In the genomic region with DNA sequence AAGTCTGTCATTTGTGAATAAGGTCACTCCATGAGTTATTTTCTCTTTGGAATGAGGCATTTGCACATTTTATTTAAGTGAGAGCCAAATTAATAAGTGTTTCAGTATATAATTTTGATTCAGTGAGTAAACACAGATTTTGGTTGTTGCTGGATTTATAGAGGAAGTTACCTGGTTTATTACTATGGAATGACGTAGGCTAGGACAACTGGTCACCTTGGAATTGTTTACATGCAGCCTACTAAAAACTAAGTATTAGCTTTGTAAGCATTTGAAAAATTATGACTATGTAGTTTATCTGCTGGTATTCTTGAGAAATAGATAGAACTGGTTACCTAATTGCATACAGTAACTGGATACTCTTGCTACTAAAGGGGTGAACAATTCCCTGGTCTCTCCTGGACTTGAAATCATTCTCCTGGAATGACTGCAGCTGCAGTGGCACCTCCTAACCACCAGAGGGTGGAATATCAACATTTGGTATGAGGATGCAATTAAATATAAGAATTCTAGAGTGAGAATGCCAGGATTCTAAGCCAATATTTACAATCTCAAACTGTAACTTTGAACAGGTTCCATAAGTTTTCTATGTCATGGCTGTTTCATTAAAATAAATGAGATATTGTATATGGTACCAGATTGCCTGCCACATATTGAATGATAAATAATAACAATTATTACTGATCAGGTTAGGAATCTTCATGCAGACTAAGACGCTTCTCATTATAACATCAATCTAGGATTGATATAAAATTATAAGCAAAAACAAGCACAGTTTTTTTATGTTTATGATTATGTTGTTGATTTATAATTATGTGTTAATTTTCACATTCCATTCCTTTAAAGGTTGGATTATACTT, we compare ENCODE assay signal across 7 cellular contexts. TPM values are rescaled to one million over a fixed set of nuclear protein-coding genes. Genes with fewer than 3 reads are reported as not detected.
DNase-seq lines count a peak whose midpoint lies in the region; TF ChIP-seq lines count a peak whose summit lies in the region.

No MANE protein-coding gene starts in this region.

- TF ChIP-seq CTCF in HFF-Myc (IDR thresholded peaks at IDR 0.05; ENCODE audit: low read depth, low read length, missing control alignments) (peak; percentile 60), Peyer's patch (IDR thresholded peaks at IDR 0.05) (peak in 5 of 6 experiments; percentile 35 to 70 (median 62))

- peak; percentile 13 for DNase-seq in DMS153 (lab: John Stamatoyannopoulos, UW)
- no peak for DNase-seq in HFF-Myc (ENCODE audit: extremely low read depth, low read depth)
- peak in 1 of 3 donors; percentile 75 for DNase-seq in Peyer's patch
- DNase-seq in dedifferentiated amniotic fluid mesenchymal stem cell (ENCODE audit: extremely low spot score): peak; percentile 23
- peak; percentile 21 for DNase-seq in midbrain (lab: John Stamatoyannopoulos, UW)
- no peak for DNase-seq in DMS79 (lab: John Stamatoyannopoulos, UW)
- DNase-seq in amniotic stem cell (lab: John Stamatoyannopoulos, UW): no peak

- no peak overlapping the region for H3K27ac ChIP-seq in Peyer's patch

- H3K27me3 ChIP-seq in Peyer's patch: no peaks in the 10 kb centered on the region

- H3K9me3 ChIP-seq in Peyer's patch: no peaks in the 10 kb centered on the region

- no peaks in the 10 kb centered on the region for H3K4me1 ChIP-seq in Peyer's patch

- no peak for TF ChIP-seq POLR2A in Peyer's patch (IDR thresholded peaks at IDR 0.05)

- H3K4me3 ChIP-seq in HFF-Myc (replicated peaks; ENCODE audit: low read depth, low read length) (no peak overlapping the region), Peyer's patch (no peak overlapping the region)

- H3K36me3 ChIP-seq in Peyer's patch: no peaks in the 10 kb centered on the region

RNA-seq across cellular contexts. Expression of a gene that starts 3.5 kb away (rescaled TPM):
- not detected for total RNA-seq in Peyer's patch

RNA-seq across cellular contexts. Expression of a gene that starts 7.5 kb away (rescaled TPM):
- total RNA-seq in Peyer's patch: not detected

RNA-seq across cellular contexts. Expression of a gene that starts 20.8 kb away (rescaled TPM):
- not detected for total RNA-seq in Peyer's patch

RNA-seq across cellular contexts. Expression of a gene that starts 31.1 kb away (rescaled TPM):
- total RNA-seq in Peyer's patch: not detected

RNA-seq across cellular contexts. Expression of a gene that starts 51.6 kb away (rescaled TPM):
- total RNA-seq in Peyer's patch: not detected

Comparison
In these comparisons a context has a peak if more than half of its experiments do, and no peak if none do; other contexts are left out.
1. DNase-seq: peak in DMS153 (single experiment), dedifferentiated amniotic fluid mesenchymal stem cell (single experiment) and midbrain (single experiment); none in HFF-Myc (single experiment), DMS79 (single experiment) and amniotic stem cell (single experiment).